Comparison of ENCODE assay signal across 11 cellular contexts in genomic region chr16:50593410-50594139, GRCh38. TPM values are rescaled to one million over a fixed set of nuclear protein-coding genes. Genes with fewer than 3 reads are reported as not detected.
A peak's percentile ranks its signal among the peaks of the same experiment; 100 is the strongest.
DNase-seq lines count a peak whose midpoint lies in the region; ATAC-seq and TF ChIP-seq lines count a peak whose summit lies in the region.
"Had no signal": no experiment of that assay in that cellular context is flagged by ENCODE, and none has a peak within 500 bp of the region (broad histone marks: within the 10 kb centered on the region; RNA-seq: fewer than 3 reads in every experiment).

No MANE protein-coding gene starts in this region.

- H3K9me3 Mint-ChIP-seq in T-cell, result no peaks in the 10 kb centered on the region
- H3K9me3 Mint-ChIP-seq: activated naive CD8-positive, alpha-beta T cell treated with anti-CD3 and anti-CD28 coated beads, Interleukin-2, amount 50 U/mL, for 24 hours had no signal

- H3K36me3 Mint-ChIP-seq in T-cell, result no peaks in the 10 kb centered on the region

- in situ Hi-C loops in SK-MEL-5 (cut with HindIII; ENCODE audit: low pct_unique_long_range_greater_than_20kb, low sequenced_read_pairs), result no loop called here

- H3K4me2 ChIP-seq in osteoblast (ENCODE audit: insufficient read depth, low read length), result no peak overlapping the region

- H3K27me3 ChIP-seq in osteoblast (ENCODE audit: insufficient read depth, low read length), result no peaks in the 10 kb centered on the region

- H3K79me2 ChIP-seq in osteoblast (ENCODE audit: insufficient read depth, low read length), result no peaks in the 10 kb centered on the region

- intact Hi-C loops in posterior vena cava (cut with DNase I), result loop anchor here in 1 of 2 donors (5.0 kb wide), 1 partner anchor 69 kb away; no protein-coding TSS in a partner anchor

- H3K4me1 ChIP-seq in osteoblast (ENCODE audit: insufficient read depth, low read length), result no peaks in the 10 kb centered on the region

- TF ChIP-seq CTCF in GM10266 (IDR thresholded peaks at IDR 0.05; ENCODE audit: control insufficient read depth, insufficient read depth, low read depth, missing control alignments), result peak; percentile 7
- no peak for TF ChIP-seq CTCF in fibroblast of mammary gland (conservative IDR thresholded peaks at IDR 0.05; ENCODE audit: control insufficient read depth, insufficient read depth, low read depth, low read length)
- no peak for TF ChIP-seq CTCF in osteoblast (IDR thresholded peaks at IDR 0.05; ENCODE audit: extremely low read depth, low read depth, low read length)

- H3K36me3 ChIP-seq in osteoblast (ENCODE audit: insufficient read depth, low read length), result no peaks in the 10 kb centered on the region

- CTCF ChIA-PET in T-cell (lab: Charles Lee), result no interaction called here

- H3K4me1 Mint-ChIP-seq in T-cell, result peaks cover 23 to 51% (median 39%) of the 10 kb centered on the region in 3 donors

- DNase-seq in GM10266 (ENCODE audit: extremely low spot score), result no peak
- DNase-seq in SK-MEL-5 (ENCODE audit: low read depth, low spot score), result peak; percentile 24
- peak; percentile 10 for DNase-seq in fibroblast of mammary gland (ENCODE audit: low read depth)
- DNase-seq in osteoblast (ENCODE audit: insufficient read length, low spot score, missing footprints), result peak; percentile 57
- DNase-seq in posterior vena cava (ENCODE audit: low spot score), result no peak
- DNase-seq in NCI-H2196 treated with DMSO at 0.1 percent for 48 hours (lab: John Stamatoyannopoulos, UW; ENCODE audit: unreplicated experiment), result no peak
- no peak for DNase-seq in T-cell
- DNase-seq: activated CD8-positive, alpha-beta T cell treated with anti-CD3 and anti-CD28 coated beads, Interleukin-2, amount 10 ng/mL, durations not matched to agents 7 days and 5 days; activated naive CD8-positive, alpha-beta T cell treated with anti-CD3 and anti-CD28 coated beads, Interleukin-2, amount 50 U/mL, for 24 hours; DMS79 treated with DMSO at 0.1 percent for 48 hours had no signal

- no peak overlapping the region for H3K27ac ChIP-seq in osteoblast (ENCODE audit: low read depth, low read length)

- no peaks in the 10 kb centered on the region for H4K20me1 ChIP-seq in osteoblast (ENCODE audit: insufficient read depth, low read length)

- no peaks in the 10 kb centered on the region for H3K27me3 Mint-ChIP-seq in T-cell
- H3K27me3 Mint-ChIP-seq: activated naive CD8-positive, alpha-beta T cell treated with anti-CD3 and anti-CD28 coated beads, Interleukin-2, amount 50 U/mL, for 24 hours had no signal

- H3K27ac Mint-ChIP-seq in T-cell, result no peak overlapping the region
- H3K27ac Mint-ChIP-seq: activated CD8-positive, alpha-beta T cell treated with anti-CD3 and anti-CD28 coated beads, Interleukin-2, amount 10 ng/mL, durations not matched to agents 7 days and 5 days; activated naive CD8-positive, alpha-beta T cell treated with anti-CD3 and anti-CD28 coated beads, Interleukin-2, amount 50 U/mL, for 24 hours had no signal

- no peak overlapping the region for H3K4me3 ChIP-seq in fibroblast of mammary gland (ENCODE audit: control insufficient read depth, low read depth, low read length)
- H3K4me3 ChIP-seq in osteoblast (ENCODE audit: insufficient read depth, low read length), result no peak overlapping the region

- no peak overlapping the region for H3K4me3 Mint-ChIP-seq in T-cell
- H3K4me3 Mint-ChIP-seq: activated CD8-positive, alpha-beta T cell treated with anti-CD3 and anti-CD28 coated beads, Interleukin-2, amount 10 ng/mL, durations not matched to agents 7 days and 5 days; activated naive CD8-positive, alpha-beta T cell treated with anti-CD3 and anti-CD28 coated beads, Interleukin-2, amount 50 U/mL, for 24 hours had no signal

- ATAC-seq in HG02973 (IDR thresholded peaks at IDR 0.05; ENCODE audit: unreplicated experiment), result no peak
- ATAC-seq in T-cell (replicated peaks in 1 of 4), result no peak
- ATAC-seq: activated CD8-positive, alpha-beta T cell treated with anti-CD3 and anti-CD28 coated beads, Interleukin-2, amount 10 ng/mL, durations not matched to agents 7 days and 5 days; activated naive CD8-positive, alpha-beta T cell treated with anti-CD3 and anti-CD28 coated beads, Interleukin-2, amount 50 U/mL, for 24 hours had no signal

- no peaks in the 10 kb centered on the region for H3K9me3 ChIP-seq in osteoblast (ENCODE audit: low read depth, low read length)

- POLR2A ChIA-PET in T-cell (lab: Charles Lee), result no interaction called here

- H2AFZ ChIP-seq in osteoblast (ENCODE audit: low read length), result no peak overlapping the region

RNA-seq across cellular contexts. Expression of gene NKD1, which starts 45.4 kb away (rescaled TPM):
- total RNA-seq in SK-MEL-5 (2014; rRNA removed; shearing (Covaris generic)), result 0.72 and 0.74 TPM in 2 replicates
- polyA plus RNA-seq in SK-MEL-5 (2015; cell fraction: cytosol; rRNA removed), result 0.66 and 1.3 TPM in 2 replicates
- polyA plus RNA-seq in SK-MEL-5 (2015; cell fraction: nucleus; rRNA removed), result 0.38 and 0.54 TPM in 2 replicates
- total RNA-seq in osteoblast (under 0.01 TPM in 2 replicates), posterior vena cava (10 to 100 TPM; 25.7 to 67.6 TPM), T-cell (10 to 100 TPM in 3 of 5 donors, 1 to 10 TPM in 2; 5.5 to 22.2 (median 15.8) TPM)

Comparison
In these comparisons a context has a peak if more than half of its experiments do, and no peak if none do; other contexts are left out.
1. DNase-seq: peak in SK-MEL-5 (single experiment), fibroblast of mammary gland (single experiment) and osteoblast (single experiment); none in GM10266 (single experiment), posterior vena cava (single experiment), NCI-H2196 treated with DMSO at 0.1 percent for 48 hours (single experiment) and T-cell (0 of 34).